Comparison of ENCODE assay signal across 19 cellular contexts in the genomic region with DNA sequence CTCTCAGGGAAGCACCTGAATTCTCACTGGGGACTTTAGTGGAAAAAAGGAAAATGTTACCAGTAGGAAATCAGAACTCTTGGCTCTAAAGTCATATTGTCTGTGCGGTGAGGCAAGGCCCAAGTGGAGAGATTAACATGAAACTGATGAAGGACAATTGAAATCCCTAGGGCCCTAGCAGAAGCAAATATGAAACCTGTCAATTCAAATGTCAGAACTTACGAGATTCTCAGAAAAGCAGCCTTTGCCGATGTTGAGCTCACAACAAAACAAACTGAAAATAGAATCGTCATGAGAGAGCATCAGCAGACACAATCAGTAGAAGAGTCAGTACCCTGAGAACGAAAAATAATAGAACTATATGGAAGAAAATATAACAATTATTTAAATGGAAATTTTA.
"Had no signal": no experiment of that assay in that cellular context is flagged by ENCODE, and none has a peak within 500 bp of the region (broad histone marks: within the 10 kb centered on the region; RNA-seq: fewer than 3 reads in every experiment).

No MANE protein-coding gene starts in this region.

- H3K4me1 ChIP-seq: adrenal gland, gastroesophageal sphincter, heart left ventricle, tibial nerve had no signal

- H3K27ac ChIP-seq: adrenal gland, gastroesophageal sphincter, heart left ventricle, tibial nerve had no signal

- H3K4me3 ChIP-seq: adrenal gland, gastroesophageal sphincter, heart left ventricle, mucosa of descending colon, tibial nerve had no signal

- DNase-seq: activated B cell treated with CpG ODN at 0.5 μM for 24 hours; activated CD4-positive, alpha-beta memory T cell treated with anti-CD3 and anti-CD28 coated beads for 36 hours; activated CD4-positive, alpha-beta T cell treated with anti-CD3 and anti-CD28 coated beads for 4 hours; activated gamma-delta T cell treated with Interleukin-2 at 50 U/mL for 16 hours; activated T-cell treated with anti-CD3 and anti-CD28 coated beads for 4 hours; adrenal gland; effector CD4-positive, alpha-beta T cell; heart left ventricle; immature natural killer cell; left ventricle myocardium superior; mucosa of descending colon; naive B cell; retina; stimulated activated CD4-positive, alpha-beta T cell treated with anti-CD3 and anti-CD28 coated beads, Interleukin-12 subunit alpha, Interleukin-12 subunit beta, amount 100 ng/mL, for 4 hours; stimulated activated CD4-positive, alpha-beta T cell treated with anti-CD3 and anti-CD28 coated beads, Interleukin-1b, Interleukin-23, amount 100 ng/mL, for 48 hours; stimulated activated naive CD8-positive, alpha-beta T cell treated with anti-CD3 and anti-CD28 coated beads, Interleukin-15, Interleukin-2, amounts not matched to agents 100 U/mL and 50 U/mL, for 24 hours had no signal

- H3K27me3 ChIP-seq: adrenal gland, gastroesophageal sphincter, heart left ventricle, tibial nerve had no signal

- H3K9me3 ChIP-seq: adrenal gland, mucosa of descending colon had no signal

- ATAC-seq: activated naive CD4-positive, alpha-beta T cell treated with anti-CD3 and anti-CD28 coated beads, Interleukin-2, amount 50 U/mL, for 72 hours; gastroesophageal sphincter; heart left ventricle; left ventricle myocardium superior; mucosa of descending colon; stimulated activated naive CD8-positive, alpha-beta T cell treated with anti-CD3 and anti-CD28 coated beads, Interleukin-15, Interleukin-2, amounts not matched to agents 100 U/mL and 50 U/mL, for 24 hours had no signal

- H3K36me3 ChIP-seq: adrenal gland, tibial nerve had no signal
